ENCODE assay signal across 9 cellular contexts in genomic region chr12:52029686-52030085, GRCh38. TPM values are rescaled to one million over a fixed set of nuclear protein-coding genes. Genes with fewer than 3 reads are reported as not detected.
A peak's percentile ranks its signal among the peaks of the same experiment; 100 is the strongest.
DNase-seq lines count a peak whose midpoint lies in the region; ATAC-seq and TF ChIP-seq lines count a peak whose summit lies in the region.
"Had no signal": no experiment of that assay in that cellular context is flagged by ENCODE, and none has a peak within 500 bp of the region (broad histone marks: within the 10 kb centered on the region; RNA-seq: fewer than 3 reads in every experiment).

No MANE protein-coding gene starts in this region.

- H3K27ac Mint-ChIP-seq in activated CD4-positive, alpha-beta T cell treated with anti-CD3 and anti-CD28 coated beads for 36 hours = no peak overlapping the region
- H3K27ac Mint-ChIP-seq in endothelial cell (ENCODE audit: unreplicated experiment) = no peak overlapping the region
- H3K27ac Mint-ChIP-seq in activated CD8-positive, alpha-beta memory T cell treated with anti-CD3 and anti-CD28 coated beads, Interleukin-2, amount 10 ng/mL, durations not matched to agents 7 days and 5 days = no peak overlapping the region

- ATAC-seq in activated CD4-positive, alpha-beta T cell treated with anti-CD3 and anti-CD28 coated beads for 36 hours = no peak
- ATAC-seq in activated CD8-positive, alpha-beta memory T cell treated with anti-CD3 and anti-CD28 coated beads, Interleukin-2, amount 10 ng/mL, durations not matched to agents 7 days and 5 days = no peak

- DNase-seq in DMS79 (lab: John Stamatoyannopoulos, UW) = peak; percentile 47
- DNase-seq in NCI-H2081 treated with DMSO at 0.1 percent for 48 hours (lab: John Stamatoyannopoulos, UW) = peak; percentile 79
- peak; percentile 53 for DNase-seq in adipocyte (ENCODE audit: low read depth)
- peak; percentile 85 for DNase-seq in mesenchymal stem cell
- DNase-seq in activated CD4-positive, alpha-beta T cell treated with anti-CD3 and anti-CD28 coated beads for 36 hours = no peak
- no peak for DNase-seq in endothelial cell (ENCODE audit: low spot score)
- no peak for DNase-seq in activated CD8-positive, alpha-beta memory T cell treated with anti-CD3 and anti-CD28 coated beads, Interleukin-2, amount 10 ng/mL, durations not matched to agents 7 days and 5 days
- DNase-seq in HuH-7.5 (ENCODE audit: low spot score) = no peak
- DNase-seq: stimulated activated naive CD4-positive, alpha-beta T cell had no signal

- POLR2A ChIA-PET in activated CD4-positive, alpha-beta T cell treated with anti-CD3 and anti-CD28 coated beads for 36 hours (lab: Charles Lee) = interaction anchor here (0.6 kb wide), 1 partner anchor 791 kb away, joined by 3 read pairs; the partner anchor contains the start of gene DAZAP2

- no peak overlapping the region for H2AFZ ChIP-seq in mesenchymal stem cell (ENCODE audit: low read depth, low read length)

- H3K18ac ChIP-seq in mesenchymal stem cell (ENCODE audit: low read depth in 1 of 2, low read length in 2 of 2) = no peak overlapping the region

- no peaks in the 10 kb centered on the region for H3K9me3 Mint-ChIP-seq in activated CD4-positive, alpha-beta T cell treated with anti-CD3 and anti-CD28 coated beads for 36 hours (ENCODE audit: low read depth)
- no peaks in the 10 kb centered on the region for H3K9me3 Mint-ChIP-seq in endothelial cell (ENCODE audit: unreplicated experiment)
- no peaks in the 10 kb centered on the region for H3K9me3 Mint-ChIP-seq in activated CD8-positive, alpha-beta memory T cell treated with anti-CD3 and anti-CD28 coated beads, Interleukin-2, amount 10 ng/mL, durations not matched to agents 7 days and 5 days (ENCODE audit: low read depth)

- no peaks in the 10 kb centered on the region for H3K36me3 ChIP-seq in adipocyte (ENCODE audit: control insufficient read depth, insufficient read depth, low read length, severe bottlenecking)
- H3K36me3 ChIP-seq in mesenchymal stem cell (ENCODE audit: control insufficient read depth in 1 of 2, insufficient read depth in 2 of 2, low read depth in 1 of 2, low read length in 2 of 2) = no peaks in the 10 kb centered on the region

- peaks cover 38% of the 10 kb centered on the region for H3K4me1 Mint-ChIP-seq in activated CD4-positive, alpha-beta T cell treated with anti-CD3 and anti-CD28 coated beads for 36 hours
- peaks cover 26% of the 10 kb centered on the region for H3K4me1 Mint-ChIP-seq in endothelial cell (ENCODE audit: unreplicated experiment)
- peaks cover 34% of the 10 kb centered on the region for H3K4me1 Mint-ChIP-seq in activated CD8-positive, alpha-beta memory T cell treated with anti-CD3 and anti-CD28 coated beads, Interleukin-2, amount 10 ng/mL, durations not matched to agents 7 days and 5 days

- H3K23ac ChIP-seq in mesenchymal stem cell (ENCODE audit: low read length in 2 of 2) = no peak overlapping the region

- H3K36me3 Mint-ChIP-seq in activated CD4-positive, alpha-beta T cell treated with anti-CD3 and anti-CD28 coated beads for 36 hours (ENCODE audit: low read depth) = no peaks in the 10 kb centered on the region
- H3K36me3 Mint-ChIP-seq in endothelial cell (ENCODE audit: low read depth, unreplicated experiment) = no peaks in the 10 kb centered on the region
- no peaks in the 10 kb centered on the region for H3K36me3 Mint-ChIP-seq in activated CD8-positive, alpha-beta memory T cell treated with anti-CD3 and anti-CD28 coated beads, Interleukin-2, amount 10 ng/mL, durations not matched to agents 7 days and 5 days

- CTCF ChIA-PET in activated CD4-positive, alpha-beta T cell treated with anti-CD3 and anti-CD28 coated beads for 36 hours (lab: Charles Lee) = interaction anchor here (0.8 to 11.8 kb wide), 6 partner anchors 6 to 74 kb away, joined by 3 to 253 read pairs (median 10); partner anchors contain the start of gene ATG101
- CTCF ChIA-PET in activated CD8-positive, alpha-beta memory T cell treated with anti-CD3 and anti-CD28 coated beads, Interleukin-2, amount 10 ng/mL, durations not matched to agents 7 days and 5 days (lab: Charles Lee) = interaction anchor here (1.0 to 12.6 kb wide), 8 partner anchors 6 to 92 kb away, joined by 3 to 410 read pairs (median 6); partner anchors contain the start of genes ATG101, NR4A1 and SMIM41

- H3K79me1 ChIP-seq in mesenchymal stem cell (replicated peaks; ENCODE audit: low read length, poor library complexity, severe bottlenecking) = no peaks in the 10 kb centered on the region

- H3K27me3 ChIP-seq in adipocyte (replicated peaks; ENCODE audit: control insufficient read depth, insufficient read depth, low read length) (no peaks in the 10 kb centered on the region), mesenchymal stem cell (ENCODE audit: control insufficient read depth in 1 of 2, insufficient read depth in 1 of 2, low read length in 2 of 2) (peaks cover 1 to 11% of the 10 kb centered on the region in 2 experiments)

- no peak for TF ChIP-seq CTCF in endothelial cell (IDR thresholded peaks at IDR 0.05; ENCODE audit: unreplicated experiment)

- H3K4me1 ChIP-seq in adipocyte (ENCODE audit: control insufficient read depth, insufficient read depth, low read length) (peaks cover 27% of the 10 kb centered on the region), mesenchymal stem cell (ENCODE audit: control insufficient read depth, insufficient read depth, low read depth, low read length) (peaks cover 17% of the 10 kb centered on the region)

- no peaks in the 10 kb centered on the region for H3K9me3 ChIP-seq in adipocyte (ENCODE audit: control insufficient read depth, low read length)
- H3K9me3 ChIP-seq in mesenchymal stem cell (ENCODE audit: control insufficient read depth, low read length) = no peaks in the 10 kb centered on the region

- no peak overlapping the region for H3K4me2 ChIP-seq in mesenchymal stem cell (ENCODE audit: low read length, poor library complexity, severe bottlenecking)

- H2BK12ac ChIP-seq in mesenchymal stem cell (ENCODE audit: low read length in 2 of 2) = no peak overlapping the region

- no peak overlapping the region for H4K91ac ChIP-seq in mesenchymal stem cell (ENCODE audit: low read length)

- no peak overlapping the region for H2BK120ac ChIP-seq in mesenchymal stem cell (ENCODE audit: low read depth, low read length)

- no peak overlapping the region for H3K14ac ChIP-seq in mesenchymal stem cell (ENCODE audit: low read length in 2 of 2)

- H2BK5ac ChIP-seq in mesenchymal stem cell (ENCODE audit: low read depth, low read length, poor library complexity, severe bottlenecking) = no peak overlapping the region

- no peaks in the 10 kb centered on the region for H3K27me3 Mint-ChIP-seq in activated CD4-positive, alpha-beta T cell treated with anti-CD3 and anti-CD28 coated beads for 36 hours
- H3K27me3 Mint-ChIP-seq in endothelial cell (ENCODE audit: unreplicated experiment) = peaks cover 8% of the 10 kb centered on the region
- peaks cover 3% of the 10 kb centered on the region for H3K27me3 Mint-ChIP-seq in activated CD8-positive, alpha-beta memory T cell treated with anti-CD3 and anti-CD28 coated beads, Interleukin-2, amount 10 ng/mL, durations not matched to agents 7 days and 5 days

- H4K8ac ChIP-seq in mesenchymal stem cell (ENCODE audit: low read length) = no peak overlapping the region

- H3K9ac ChIP-seq in adipocyte (ENCODE audit: low read length) = no peak overlapping the region
- no peak overlapping the region for H3K9ac ChIP-seq in mesenchymal stem cell (ENCODE audit: low read length)

- no peak overlapping the region for H3K27ac ChIP-seq in mesenchymal stem cell (ENCODE audit: low read length, poor library complexity, severe bottlenecking)

- intact Hi-C loops in activated CD4-positive, alpha-beta T cell treated with anti-CD3 and anti-CD28 coated beads for 36 hours (cut with DNase I, micrococcal nuclease) = loop anchor here in 1 of 2 experiments (10.0 kb wide), 2 partner anchors 605 to 975 kb away; partner anchors contain the start of genes EIF4B and SLC4A8

- H2AK5ac ChIP-seq in mesenchymal stem cell (ENCODE audit: low read length, severe bottlenecking) = no peak overlapping the region

- no peak overlapping the region for H3K4me3 Mint-ChIP-seq in activated CD4-positive, alpha-beta T cell treated with anti-CD3 and anti-CD28 coated beads for 36 hours
- no peak overlapping the region for H3K4me3 Mint-ChIP-seq in endothelial cell (ENCODE audit: unreplicated experiment)
- no peak overlapping the region for H3K4me3 Mint-ChIP-seq in activated CD8-positive, alpha-beta memory T cell treated with anti-CD3 and anti-CD28 coated beads, Interleukin-2, amount 10 ng/mL, durations not matched to agents 7 days and 5 days

- H3K4me3 ChIP-seq in adipocyte (ENCODE audit: low read length) (no peak overlapping the region), mesenchymal stem cell (ENCODE audit: insufficient read depth in 1 of 2, low read depth in 1 of 2, low read length in 2 of 2) (no peak overlapping the region)

- H3K4ac ChIP-seq in mesenchymal stem cell (ENCODE audit: low read depth in 1 of 2, low read length in 2 of 2) = no peak overlapping the region

- WGBS in mesenchymal stem cell = 7% methylated on average over 4 of the region's 4 CpGs

- no peak overlapping the region for H2BK15ac ChIP-seq in mesenchymal stem cell (ENCODE audit: low read depth, poor library complexity, severe bottlenecking)

RNA-seq across cellular contexts. Expression of gene NR4A1, which starts 21.6 kb away (rescaled TPM):
- polyA plus RNA-seq in mesenchymal stem cell (2013, experiment 1 of 2) = 59.6 TPM
- 43.8 TPM for polyA plus RNA-seq in mesenchymal stem cell (2013, experiment 2 of 2)
- 10 to 100 TPM; 69.4 to 72.8 TPM for total RNA-seq in activated CD4-positive, alpha-beta T cell treated with anti-CD3 and anti-CD28 coated beads for 36 hours
- total RNA-seq in endothelial cell (ENCODE audit: unreplicated experiment) = 1.0 TPM
- 10 to 100 TPM in 1 of 2 experiments, 1 to 10 TPM in 1; 8.4 to 41.8 TPM for total RNA-seq in activated CD8-positive, alpha-beta memory T cell treated with anti-CD3 and anti-CD28 coated beads, Interleukin-2, amount 10 ng/mL, durations not matched to agents 7 days and 5 days

RNA-seq across cellular contexts. Expression of gene TAMALIN, which starts 22.9 kb away (rescaled TPM):
- 17.3 TPM for polyA plus RNA-seq in mesenchymal stem cell (2013, experiment 1 of 2)
- 17.8 TPM for polyA plus RNA-seq in mesenchymal stem cell (2013, experiment 2 of 2)
- total RNA-seq in activated CD4-positive, alpha-beta T cell treated with anti-CD3 and anti-CD28 coated beads for 36 hours = 10 to 100 TPM in 1 of 2 experiments, 1 to 10 TPM in 1; 6.4 to 11.5 TPM
- total RNA-seq in endothelial cell (ENCODE audit: unreplicated experiment) = 29.7 TPM
- 1 to 10 TPM; 1.8 to 2.2 TPM for total RNA-seq in activated CD8-positive, alpha-beta memory T cell treated with anti-CD3 and anti-CD28 coated beads, Interleukin-2, amount 10 ng/mL, durations not matched to agents 7 days and 5 days

RNA-seq across cellular contexts. Expression of gene ATG101, which starts 40.1 kb away (rescaled TPM):
- 38.1 TPM for polyA plus RNA-seq in mesenchymal stem cell (2013, experiment 1 of 2)
- polyA plus RNA-seq in mesenchymal stem cell (2013, experiment 2 of 2) = 37.4 TPM
- 10 to 100 TPM; 24.0 to 30.7 TPM for total RNA-seq in activated CD4-positive, alpha-beta T cell treated with anti-CD3 and anti-CD28 coated beads for 36 hours
- total RNA-seq in endothelial cell (ENCODE audit: unreplicated experiment) = 30.6 TPM
- 10 to 100 TPM; 33.3 to 42.2 TPM for total RNA-seq in activated CD8-positive, alpha-beta memory T cell treated with anti-CD3 and anti-CD28 coated beads, Interleukin-2, amount 10 ng/mL, durations not matched to agents 7 days and 5 days

RNA-seq across cellular contexts. Expression of gene SMIM41, which starts 49.8 kb away (rescaled TPM):
- polyA plus RNA-seq in mesenchymal stem cell (2013, experiment 1 of 2) = 3.3 TPM
- polyA plus RNA-seq in mesenchymal stem cell (2013, experiment 2 of 2) = 3.5 TPM
- not detected for total RNA-seq in activated CD4-positive, alpha-beta T cell treated with anti-CD3 and anti-CD28 coated beads for 36 hours
- not detected for total RNA-seq in endothelial cell (ENCODE audit: unreplicated experiment)
- total RNA-seq in activated CD8-positive, alpha-beta memory T cell treated with anti-CD3 and anti-CD28 coated beads, Interleukin-2, amount 10 ng/mL, durations not matched to agents 7 days and 5 days = not detected

Comparison
In these comparisons a context has a peak if more than half of its experiments do, and no peak if none do; other contexts are left out.
1. DNase-seq: peak in DMS79 (single experiment), NCI-H2081 treated with DMSO at 0.1 percent for 48 hours (single experiment), adipocyte (single experiment) and mesenchymal stem cell (single experiment); none in activated CD4-positive, alpha-beta T cell treated with anti-CD3 and anti-CD28 coated beads for 36 hours (single experiment), endothelial cell (single experiment), activated CD8-positive, alpha-beta memory T cell treated with anti-CD3 and anti-CD28 coated beads, Interleukin-2, amount 10 ng/mL, durations not matched to agents 7 days and 5 days (single experiment) and HuH-7.5 (single experiment).